Comparison of ENCODE assay signal across 1 cellular context in genomic region chr2:219628986-219629901, GRCh38.
TF ChIP-seq lines count a peak whose summit lies in the region.

No MANE protein-coding gene starts in this region.

TF ChIP-seq in H1, 55 proteins besides CTCF, POLR2A, EP300 and RAD21:
- no peak for TF ChIP-seq JUN (IDR thresholded peaks at IDR 0.05; ENCODE audit: low read depth, low read length)
